In the genomic region with DNA sequence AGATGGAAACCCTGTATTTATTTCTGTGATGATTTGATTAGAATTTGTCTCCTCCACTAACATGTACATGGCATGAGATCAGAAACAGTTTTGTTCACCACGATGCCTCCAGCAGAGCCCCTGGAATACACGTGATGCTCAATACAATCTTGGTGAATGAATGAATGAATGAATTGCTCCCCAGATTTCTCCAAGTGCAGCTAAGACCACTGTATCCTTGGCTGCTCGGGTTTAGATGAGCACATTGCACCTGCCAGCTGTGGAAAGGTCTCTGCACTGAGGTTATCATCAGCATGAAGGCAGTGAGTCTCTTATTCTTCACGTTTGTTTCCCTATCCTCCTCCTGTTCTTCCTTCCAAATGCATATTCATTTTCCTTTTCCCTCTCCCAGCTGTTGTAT, we compare ENCODE assay signal across 1 cellular context.
TF ChIP-seq lines count a peak whose summit lies in the region.

No MANE protein-coding gene starts in this region.

TF ChIP-seq in IMR-90, 13 proteins besides CTCF, POLR2A, EP300 and RAD21:
- no peak for TF ChIP-seq CHD1 (IDR thresholded peaks at IDR 0.05; ENCODE audit: low read depth, low read length)
- TF ChIP-seq MAZ (IDR thresholded peaks at IDR 0.05; ENCODE audit: borderline replicate concordance, low read depth, low read length): no peak
- TF ChIP-seq BHLHE40 (IDR thresholded peaks at IDR 0.05; ENCODE audit: low read depth, low read length): no peak
- no peak for TF ChIP-seq RCOR1 (IDR thresholded peaks at IDR 0.05; ENCODE audit: insufficient replicate concordance, low read length)
- no peak for TF ChIP-seq SMC3 (IDR thresholded peaks at IDR 0.05; ENCODE audit: low read depth, low read length)
- no peak for TF ChIP-seq MAFK (IDR thresholded peaks at IDR 0.05; ENCODE audit: low read depth, low read length)
- no peak for TF ChIP-seq FOS (IDR thresholded peaks at IDR 0.05; ENCODE audit: low read depth, low read length)
- TF ChIP-seq CEBPB (IDR thresholded peaks at IDR 0.05; ENCODE audit: low read depth, low read length): no peak
- no peak for TF ChIP-seq RFX5 (IDR thresholded peaks at IDR 0.05; ENCODE audit: low read depth, low read length)
- TF ChIP-seq, protein P1, sequence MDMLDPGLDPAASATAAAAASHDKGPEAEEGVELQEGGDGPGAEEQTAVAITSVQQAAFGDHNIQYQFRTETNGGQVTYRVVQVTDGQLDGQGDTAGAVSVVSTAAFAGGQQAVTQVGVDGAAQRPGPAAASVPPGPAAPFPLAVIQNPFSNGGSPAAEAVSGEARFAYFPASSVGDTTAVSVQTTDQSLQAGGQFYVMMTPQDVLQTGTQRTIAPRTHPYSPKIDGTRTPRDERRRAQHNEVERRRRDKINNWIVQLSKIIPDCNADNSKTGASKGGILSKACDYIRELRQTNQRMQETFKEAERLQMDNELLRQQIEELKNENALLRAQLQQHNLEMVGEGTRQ (IDR thresholded peaks at IDR 0.05; ENCODE audit: low read depth, low read length): no peak
- TF ChIP-seq ELK1 (IDR thresholded peaks at IDR 0.05; ENCODE audit: borderline replicate concordance, low read depth, low read length): no peak
- TF ChIP-seq MXI1 (IDR thresholded peaks at IDR 0.05; ENCODE audit: borderline replicate concordance, low read depth, low read length): no peak
- TF ChIP-seq NFE2L2 (IDR thresholded peaks at IDR 0.05; ENCODE audit: low read depth, low read length): no peak
